8 cellular contexts compared by ENCODE assay signal in the genomic region with DNA sequence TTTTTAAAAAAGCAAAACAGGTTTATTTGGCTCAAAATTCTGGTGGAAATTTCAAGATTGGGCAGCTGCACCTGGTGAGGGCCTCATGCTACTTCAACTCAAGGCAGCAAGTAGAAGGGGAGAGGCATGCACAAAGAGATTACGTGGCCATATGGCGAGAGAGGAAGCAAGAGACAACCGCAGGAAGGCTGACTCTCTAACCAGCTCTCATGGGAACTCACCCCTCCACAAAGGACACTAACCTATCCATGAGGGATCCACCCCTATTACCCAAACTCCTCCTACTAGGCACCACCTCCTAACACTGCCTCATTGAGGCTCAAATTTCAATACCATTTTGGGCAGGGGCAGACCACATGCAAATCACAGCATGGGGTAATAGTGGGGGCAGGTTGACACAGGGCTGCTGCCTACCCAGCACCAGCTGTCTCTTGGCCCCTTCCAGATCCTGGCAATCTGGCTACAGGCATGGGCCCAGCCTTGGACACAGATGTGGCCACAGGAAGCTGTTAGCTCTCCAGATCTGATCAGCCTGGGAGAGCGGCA. TPM values are rescaled to one million over a fixed set of nuclear protein-coding genes. Genes with fewer than 3 reads are reported as not detected.
DNase-seq lines count a peak whose midpoint lies in the region; ATAC-seq and TF ChIP-seq lines count a peak whose summit lies in the region.

No MANE protein-coding gene starts in this region.

- peaks cover 59% of the 10 kb centered on the region for H3K4me1 ChIP-seq in OCI-LY1 (ENCODE audit: insufficient read depth, low read length, severe bottlenecking)
- peaks cover 22% of the 10 kb centered on the region for H3K4me1 ChIP-seq in ectodermal cell (ENCODE audit: control insufficient read depth, insufficient read depth, low read length)
- H3K4me1 ChIP-seq in skeletal muscle satellite cell (ENCODE audit: control insufficient read depth, insufficient read depth, low read length): peaks cover 39% of the 10 kb centered on the region

- H3K4me3 ChIP-seq in OCI-LY1 (ENCODE audit: low read depth, low read length, poor library complexity, severe bottlenecking) (peak overlapping the region; percentile 71), ectodermal cell (ENCODE audit: insufficient read depth, low read depth, low read length) (peak overlapping the region; percentile 92), skeletal muscle satellite cell (ENCODE audit: low read length) (peak overlapping the region; percentile 85)

- no peaks in the 10 kb centered on the region for H4K20me1 ChIP-seq in OCI-LY1 (ENCODE audit: insufficient read depth, low read length)

- H3K9ac ChIP-seq in OCI-LY1 (ENCODE audit: low read length) (peak overlapping the region; percentile 80), skeletal muscle satellite cell (ENCODE audit: low read depth, low read length) (peak overlapping the region; percentile 99)

- H3K27ac ChIP-seq in OCI-LY1 (ENCODE audit: low read depth, low read length, poor library complexity, severe bottlenecking): peak overlapping the region; percentile 98
- H3K27ac ChIP-seq in ectodermal cell (ENCODE audit: insufficient read depth, low read depth, low read length, poor library complexity, severe bottlenecking): no peak overlapping the region

- TF ChIP-seq POLR2A in GM19193 (IDR thresholded peaks at IDR 0.05; ENCODE audit: extremely low read depth, insufficient read depth, insufficient read length): peak; percentile 67

- H2AFZ ChIP-seq in OCI-LY1 (ENCODE audit: low read length): no peak overlapping the region

- H3K36me3 ChIP-seq in OCI-LY1 (ENCODE audit: insufficient read depth, low read length) (no peaks in the 10 kb centered on the region), ectodermal cell (ENCODE audit: control insufficient read depth, insufficient read depth, low read length) (no peaks in the 10 kb centered on the region), skeletal muscle satellite cell (ENCODE audit: insufficient read depth, low read length) (peaks cover 3% of the 10 kb centered on the region)

- DNase-seq in Caki2 (ENCODE audit: low read depth) (peak; percentile 65), HCEC 1CT (no peak)
- no peak for DNase-seq in stimulated activated naive CD4-positive, alpha-beta T cell (lab: John Stamatoyannopoulos, UW)

- no peaks in the 10 kb centered on the region for H3K9me3 ChIP-seq in OCI-LY1 (ENCODE audit: low read length)
- H3K9me3 ChIP-seq in ectodermal cell (ENCODE audit: control insufficient read depth, low read length): no peaks in the 10 kb centered on the region
- H3K9me3 ChIP-seq in skeletal muscle satellite cell (replicated peaks; ENCODE audit: low read length): no peaks in the 10 kb centered on the region

- ATAC-seq in HG03135 (IDR thresholded peaks at IDR 0.05; ENCODE audit: unreplicated experiment): peak; percentile 47

- no peaks in the 10 kb centered on the region for H3F3A ChIP-seq in OCI-LY1 (ENCODE audit: insufficient read depth, low read length)

- H3K79me2 ChIP-seq in OCI-LY1 (ENCODE audit: insufficient read depth, low read length): peaks cover 6% of the 10 kb centered on the region; the same call in 1 of the 2 replicates

- 78 to 83% methylated on average over 4 of the region's 4 CpGs for WGBS in ectodermal cell, 2 experiments

- in situ Hi-C loops in Caki2 (cut with HindIII; ENCODE audit: low pct_unique_long_range_greater_than_20kb, low sequenced_read_pairs): no loop called here

- no peaks in the 10 kb centered on the region for H3K9me2 ChIP-seq in OCI-LY1 (ENCODE audit: low read depth, low read length)

- H3K4me2 ChIP-seq in OCI-LY1 (ENCODE audit: low read length) (peak overlapping the region; percentile 83), skeletal muscle satellite cell (ENCODE audit: low read length) (peak overlapping the region; percentile 93)

- H3K27me3 ChIP-seq in OCI-LY1 (ENCODE audit: insufficient read depth, low read length) (no peaks in the 10 kb centered on the region), ectodermal cell (ENCODE audit: control insufficient read depth, insufficient read depth, low read length, poor library complexity, severe bottlenecking) (no peaks in the 10 kb centered on the region), skeletal muscle satellite cell (ENCODE audit: control insufficient read depth, insufficient read depth, low read length) (no peaks in the 10 kb centered on the region)

- TF ChIP-seq CTCF in OCI-LY1 (IDR thresholded peaks at IDR 0.05; ENCODE audit: low read length): no peak

RNA-seq across cellular contexts. Expression of a gene that starts 2.0 kb away (rescaled TPM):
- total RNA-seq in Caki2 (2014; rRNA removed; shearing (Covaris generic); ENCODE audit: low replicate concordance): 19.7 and 20.5 TPM in 2 replicates
- 39.0 TPM for polyA plus RNA-seq in ectodermal cell (2013, experiment 1 of 4)
- polyA plus RNA-seq in ectodermal cell (2013, experiment 2 of 4): 40.5 TPM
- 40.3 TPM for polyA plus RNA-seq in ectodermal cell (2013, experiment 3 of 4)
- 41.1 TPM for polyA plus RNA-seq in ectodermal cell (2013, experiment 4 of 4)
- total RNA-seq in skeletal muscle satellite cell (2012; rRNA removed): 13.4 and 15.7 TPM in 2 replicates

RNA-seq across cellular contexts. Expression of a gene that starts 16.3 kb away (rescaled TPM):
- total RNA-seq in Caki2 (2014; rRNA removed; shearing (Covaris generic); ENCODE audit: low replicate concordance): 7.7 and 14.8 TPM in 2 replicates
- polyA plus RNA-seq in ectodermal cell (2013, experiment 1 of 4): 8.3 TPM
- polyA plus RNA-seq in ectodermal cell (2013, experiment 2 of 4): 12.3 TPM
- 8.2 TPM for polyA plus RNA-seq in ectodermal cell (2013, experiment 3 of 4)
- 9.7 TPM for polyA plus RNA-seq in ectodermal cell (2013, experiment 4 of 4)
- 9.6 and 12.5 TPM in 2 replicates for total RNA-seq in skeletal muscle satellite cell (2012; rRNA removed)

RNA-seq across cellular contexts. Expression of a gene that starts 24.4 kb away (rescaled TPM):
- 8.9 and 10.8 TPM in 2 replicates for total RNA-seq in Caki2 (2014; rRNA removed; shearing (Covaris generic); ENCODE audit: low replicate concordance)
- polyA plus RNA-seq in ectodermal cell (2013, experiment 1 of 4): 4.4 TPM
- polyA plus RNA-seq in ectodermal cell (2013, experiment 2 of 4): 7.3 TPM
- 5.4 TPM for polyA plus RNA-seq in ectodermal cell (2013, experiment 3 of 4)
- polyA plus RNA-seq in ectodermal cell (2013, experiment 4 of 4): 6.4 TPM
- total RNA-seq in skeletal muscle satellite cell (2012; rRNA removed): 3.3 and 4.2 TPM in 2 replicates

RNA-seq across cellular contexts. Expression of a gene that starts 26.8 kb away (rescaled TPM):
- total RNA-seq in Caki2 (2014; rRNA removed; shearing (Covaris generic); ENCODE audit: low replicate concordance): 2.4 and 7.5 TPM in 2 replicates
- 8.2 TPM for polyA plus RNA-seq in ectodermal cell (2013, experiment 1 of 4)
- 10.6 TPM for polyA plus RNA-seq in ectodermal cell (2013, experiment 2 of 4)
- 6.5 TPM for polyA plus RNA-seq in ectodermal cell (2013, experiment 3 of 4)
- polyA plus RNA-seq in ectodermal cell (2013, experiment 4 of 4): 6.9 TPM
- 8.4 and 10.0 TPM in 2 replicates for total RNA-seq in skeletal muscle satellite cell (2012; rRNA removed)

RNA-seq across cellular contexts. Expression of a gene that starts 40.7 kb away (rescaled TPM):
- total RNA-seq in Caki2 (2014; rRNA removed; shearing (Covaris generic); ENCODE audit: low replicate concordance): 1.5 TPM in 1 of 2 replicates, not detected in the other
- 1.3 TPM for polyA plus RNA-seq in ectodermal cell (2013, experiment 1 of 4)
- polyA plus RNA-seq in ectodermal cell (2013, experiment 2 of 4): 1.4 TPM
- polyA plus RNA-seq in ectodermal cell (2013, experiment 3 of 4): 0.37 TPM
- polyA plus RNA-seq in ectodermal cell (2013, experiment 4 of 4): 1.0 TPM
- total RNA-seq in skeletal muscle satellite cell (2012; rRNA removed): under 0.01 TPM in 1 of 2 replicates, not detected in the other
